Comparison of ENCODE assay signal across 33 cellular contexts in the genomic region with DNA sequence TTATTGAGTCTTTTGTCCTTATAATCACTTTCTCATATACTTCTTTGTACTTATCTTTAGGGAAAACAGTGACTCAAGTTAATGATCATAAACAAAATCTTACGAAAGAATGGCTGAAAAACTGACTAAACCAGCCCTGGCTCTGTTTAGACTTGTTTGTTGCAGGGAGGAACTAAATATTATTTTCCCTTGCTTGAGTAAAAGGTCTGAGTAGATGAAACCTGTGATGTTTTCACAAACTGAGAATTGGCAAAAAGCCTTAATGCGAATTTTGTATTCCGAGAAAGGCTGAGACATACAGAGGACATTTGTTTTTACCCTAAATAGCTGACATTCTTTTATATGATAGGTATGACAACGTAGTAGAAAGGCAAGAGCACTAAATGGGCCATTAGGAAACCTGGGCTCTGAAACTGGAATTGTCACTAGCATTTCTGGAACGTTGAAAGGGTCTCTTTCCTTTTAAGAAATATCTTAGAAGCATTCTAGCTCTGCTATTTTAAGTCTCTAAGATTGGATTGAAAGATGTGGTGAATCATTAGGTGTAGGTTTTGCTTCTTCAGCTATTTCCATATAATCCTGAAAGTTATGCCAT. TPM values are rescaled to one million over a fixed set of nuclear protein-coding genes. Genes with fewer than 3 reads are reported as not detected.
A peak's percentile ranks its signal among the peaks of the same experiment; 100 is the strongest.
DNase-seq lines count a peak whose midpoint lies in the region; ATAC-seq and TF ChIP-seq lines count a peak whose summit lies in the region.
"Had no signal": no experiment of that assay in that cellular context is flagged by ENCODE, and none has a peak within 500 bp of the region (broad histone marks: within the 10 kb centered on the region; RNA-seq: fewer than 3 reads in every experiment).

No MANE protein-coding gene starts in this region.

- H3K9me3 Mint-ChIP-seq in activated CD8-positive, alpha-beta T cell treated with anti-CD3 and anti-CD28 coated beads for 36 hours, result no peaks in the 10 kb centered on the region
- H3K9me3 Mint-ChIP-seq: activated CD4-positive, alpha-beta memory T cell treated with anti-CD3 and anti-CD28 coated beads, Interleukin-2, amount 10 ng/mL, durations not matched to agents 7 days and 5 days; activated naive CD8-positive, alpha-beta T cell treated with anti-CD3 and anti-CD28 coated beads, Interleukin-2, amount 10 ng/mL, durations not matched to agents 7 days and 5 days; naive thymus-derived CD4-positive, alpha-beta T cell had no signal

- H3K9me3 ChIP-seq in body of pancreas (no peaks in the 10 kb centered on the region), mucosa of descending colon (no peaks in the 10 kb centered on the region)
- H3K9me3 ChIP-seq: gastroesophageal sphincter, left ventricle myocardium inferior, stomach, tibial artery had no signal

- H3K4me3 ChIP-seq in body of pancreas, result no peak overlapping the region
- H3K4me3 ChIP-seq in fibroblast of villous mesenchyme (ENCODE audit: low read depth, low read length), result no peak overlapping the region
- H3K4me3 ChIP-seq in dorsolateral prefrontal cortex, result no peak overlapping the region
- H3K4me3 ChIP-seq in mucosa of descending colon, result no peak overlapping the region
- H3K4me3 ChIP-seq: gastroesophageal sphincter, left ventricle myocardium inferior, stomach, tibial artery had no signal

- H3K27ac ChIP-seq in body of pancreas (peak overlapping the region in 1 of 4 donors; percentile 58), dorsolateral prefrontal cortex (no peak overlapping the region)
- H3K27ac ChIP-seq: gastroesophageal sphincter, left ventricle myocardium inferior, stomach, tibial artery had no signal

- TF ChIP-seq CTCF in body of pancreas (IDR thresholded peaks at IDR 0.05) (no peak), fibroblast of villous mesenchyme (IDR thresholded peaks at IDR 0.05; ENCODE audit: insufficient read depth, low read depth, low read length) (no peak), dorsolateral prefrontal cortex (IDR thresholded peaks at IDR 0.05 in 54 of 56, conservative IDR thresholded peaks at IDR 0.05 in 2 of 56; ENCODE audit: low read depth in 1 of 56, partially characterized antibody in 56 of 56) (no peak), mucosa of descending colon (IDR thresholded peaks at IDR 0.05) (no peak)
- TF ChIP-seq CTCF in activated CD8-positive, alpha-beta T cell treated with anti-CD3 and anti-CD28 coated beads for 36 hours (IDR thresholded peaks at IDR 0.05), result no peak

- 49 to 54% methylated on average over 5 of the region's 5 CpGs for WGBS in body of pancreas, 2 donors

- no peak overlapping the region for H3K27ac Mint-ChIP-seq in activated CD8-positive, alpha-beta T cell treated with anti-CD3 and anti-CD28 coated beads for 36 hours
- H3K27ac Mint-ChIP-seq: activated CD4-positive, alpha-beta memory T cell treated with anti-CD3 and anti-CD28 coated beads, Interleukin-2, amount 10 ng/mL, durations not matched to agents 7 days and 5 days; activated naive CD8-positive, alpha-beta T cell treated with anti-CD3 and anti-CD28 coated beads, Interleukin-2, amount 10 ng/mL, durations not matched to agents 7 days and 5 days; naive thymus-derived CD4-positive, alpha-beta T cell had no signal

- H3K4me3 Mint-ChIP-seq in activated CD8-positive, alpha-beta T cell treated with anti-CD3 and anti-CD28 coated beads for 36 hours, result no peak overlapping the region
- H3K4me3 Mint-ChIP-seq: activated CD4-positive, alpha-beta memory T cell treated with anti-CD3 and anti-CD28 coated beads, Interleukin-2, amount 10 ng/mL, durations not matched to agents 7 days and 5 days; activated naive CD8-positive, alpha-beta T cell treated with anti-CD3 and anti-CD28 coated beads, Interleukin-2, amount 10 ng/mL, durations not matched to agents 7 days and 5 days; naive thymus-derived CD4-positive, alpha-beta T cell had no signal

- no peaks in the 10 kb centered on the region for H3K36me3 Mint-ChIP-seq in activated CD8-positive, alpha-beta T cell treated with anti-CD3 and anti-CD28 coated beads for 36 hours (ENCODE audit: low read depth)
- H3K36me3 Mint-ChIP-seq: activated naive CD8-positive, alpha-beta T cell treated with anti-CD3 and anti-CD28 coated beads, Interleukin-2, amount 10 ng/mL, durations not matched to agents 7 days and 5 days; naive thymus-derived CD4-positive, alpha-beta T cell had no signal

- peaks cover 5% of the 10 kb centered on the region for H3K27me3 Mint-ChIP-seq in activated CD8-positive, alpha-beta T cell treated with anti-CD3 and anti-CD28 coated beads for 36 hours

- POLR2A ChIA-PET in activated CD8-positive, alpha-beta T cell treated with anti-CD3 and anti-CD28 coated beads for 36 hours (lab: Charles Lee), result no interaction called here

- H3K27me3 ChIP-seq in body of pancreas, result no peaks in the 10 kb centered on the region
- peaks cover 0 to 3% (median 0%) of the 10 kb centered on the region in 45 donors for H3K27me3 ChIP-seq in dorsolateral prefrontal cortex
- H3K27me3 ChIP-seq: gastroesophageal sphincter, stomach, tibial artery had no signal

- H3K4me1 Mint-ChIP-seq in activated CD8-positive, alpha-beta T cell treated with anti-CD3 and anti-CD28 coated beads for 36 hours (ENCODE audit: low read depth), result no peaks in the 10 kb centered on the region
- H3K4me1 Mint-ChIP-seq: activated CD4-positive, alpha-beta memory T cell treated with anti-CD3 and anti-CD28 coated beads, Interleukin-2, amount 10 ng/mL, durations not matched to agents 7 days and 5 days; activated naive CD8-positive, alpha-beta T cell treated with anti-CD3 and anti-CD28 coated beads, Interleukin-2, amount 10 ng/mL, durations not matched to agents 7 days and 5 days had no signal

- H3K36me3 ChIP-seq in body of pancreas (replicated peaks in 1 of 2; ENCODE audit: insufficient read depth in 1 of 2, low read depth in 2 of 2) (no peaks in the 10 kb centered on the region), mucosa of descending colon (ENCODE audit: low read depth) (no peaks in the 10 kb centered on the region)
- H3K36me3 ChIP-seq: gastroesophageal sphincter, left ventricle myocardium inferior, stomach, tibial artery had no signal

- intact Hi-C loops in body of pancreas (cut with DNase I), result no loop called here
- intact Hi-C loops in dorsolateral prefrontal cortex (cut with DNase I), result no loop called here
- intact Hi-C loops in mucosa of descending colon (cut with DNase I, micrococcal nuclease), result no loop called here
- intact Hi-C loops in activated CD8-positive, alpha-beta T cell treated with anti-CD3 and anti-CD28 coated beads for 36 hours (cut with micrococcal nuclease), result no loop called here

- DNase-seq in HPDE6-E6E7 (ENCODE audit: extremely low spot score) (peak; percentile 34), body of pancreas (no peak), fibroblast of villous mesenchyme (ENCODE audit: low read depth) (peak; percentile 69), renal cortical epithelial cell (ENCODE audit: low read depth) (peak; percentile 71), AG08396 (ENCODE audit: low spot score) (no peak), dorsolateral prefrontal cortex (no peak), mucosa of descending colon (no peak)
- DNase-seq in activated CD8-positive, alpha-beta T cell treated with anti-CD3 and anti-CD28 coated beads for 36 hours, result no peak
- DNase-seq: activated CD4-positive, alpha-beta memory T cell treated with anti-CD3 and anti-CD28 coated beads, Interleukin-2, amount 10 ng/mL, durations not matched to agents 7 days and 5 days; activated CD4-positive, alpha-beta T cell treated with anti-CD3 and anti-CD28 coated beads for 1 hour; activated effector memory CD4-positive, alpha-beta T cell treated with Interleukin-2 at 50 U/mL for 16 hours; activated naive CD8-positive, alpha-beta T cell treated with anti-CD3 and anti-CD28 coated beads, Interleukin-2, amount 10 ng/mL, durations not matched to agents 7 days and 5 days; DMS53; effector CD8-positive, alpha-beta T cell; erythroblast; H7; hippocampal formation; left ventricle myocardium inferior; naive thymus-derived CD4-positive, alpha-beta T cell; NCI-H1105 treated with DMSO at 0.1 percent for 48 hours; NCI-H2029 treated with DMSO at 0.1 percent for 48 hours; NCI-H2227 treated with DMSO at 0.1 percent for 48 hours; NCI-H69; occipital lobe; retina; stimulated activated CD4-positive, alpha-beta T cell treated with anti-CD3 and anti-CD28 coated beads, Interleukin-2, amount 100 ng/mL, for 24 hours; stomach; T-helper 2 cell; tibial artery had no signal

- CTCF ChIA-PET in activated CD8-positive, alpha-beta T cell treated with anti-CD3 and anti-CD28 coated beads for 36 hours (lab: Charles Lee), result interaction anchor here (0.7 kb wide), 1 partner anchor 9 kb away, joined by 3 read pairs; no protein-coding TSS in a partner anchor

- ATAC-seq in body of pancreas (peak; percentile 35), mucosa of descending colon (no peak)
- no peak for ATAC-seq in activated CD8-positive, alpha-beta T cell treated with anti-CD3 and anti-CD28 coated beads for 36 hours
- ATAC-seq: gastroesophageal sphincter; naive thymus-derived CD4-positive, alpha-beta T cell; SK-N-SH treated with all-trans-retinoic acid at 6 μM for 48 hours had no signal

- H3K4me1 ChIP-seq in body of pancreas (no peaks in the 10 kb centered on the region), mucosa of descending colon (ENCODE audit: low read depth) (no peaks in the 10 kb centered on the region)
- H3K4me1 ChIP-seq: gastroesophageal sphincter, left ventricle myocardium inferior, stomach, tibial artery had no signal

- TF ChIP-seq POLR2A in body of pancreas (IDR thresholded peaks at IDR 0.05), result no peak

RNA-seq across cellular contexts. Expression of a gene that starts 18.2 kb away (rescaled TPM):
- total RNA-seq in body of pancreas (1 to 10 TPM in 1 of 2 donors, not detected in 1; 4.4 TPM), fibroblast of villous mesenchyme (under 0.01 and 0.43 TPM in 2 replicates), renal cortical epithelial cell (30.2 and 41.8 TPM in 2 replicates), dorsolateral prefrontal cortex (1 to 10 TPM in 71 of 120 experiments, under 1 TPM in 47, not detected in 2; 0.19 to 5.1 (median 1.3) TPM), mucosa of descending colon (not detected)
- not detected for total RNA-seq in activated CD8-positive, alpha-beta T cell treated with anti-CD3 and anti-CD28 coated beads for 36 hours
- total RNA-seq: activated CD4-positive, alpha-beta memory T cell treated with anti-CD3 and anti-CD28 coated beads, Interleukin-2, amount 10 ng/mL, durations not matched to agents 7 days and 5 days; activated naive CD8-positive, alpha-beta T cell treated with anti-CD3 and anti-CD28 coated beads, Interleukin-2, amount 10 ng/mL, durations not matched to agents 7 days and 5 days; G401; gastroesophageal sphincter; left ventricle myocardium inferior; M059J; naive thymus-derived CD4-positive, alpha-beta T cell had no signal

RNA-seq across cellular contexts. Expression of a gene that starts 47.6 kb away (rescaled TPM):
- total RNA-seq in body of pancreas (10 to 100 TPM; 33.3 to 57.9 TPM), fibroblast of villous mesenchyme (3.5 and 14.2 TPM in 2 replicates), renal cortical epithelial cell (195 and 218 TPM in 2 replicates), dorsolateral prefrontal cortex (1 to 10 TPM in 48 of 120 experiments, under 1 TPM in 70, not detected in 2; 0.28 to 3.3 (median 0.90) TPM), mucosa of descending colon (1 to 10 TPM in 1 of 3 donors, under 1 TPM in 2; 0.57 to 4.3 (median 0.78) TPM)
- total RNA-seq in activated CD8-positive, alpha-beta T cell treated with anti-CD3 and anti-CD28 coated beads for 36 hours, result under 1 TPM; 0.58 to 0.77 TPM
- total RNA-seq: activated CD4-positive, alpha-beta memory T cell treated with anti-CD3 and anti-CD28 coated beads, Interleukin-2, amount 10 ng/mL, durations not matched to agents 7 days and 5 days; activated naive CD8-positive, alpha-beta T cell treated with anti-CD3 and anti-CD28 coated beads, Interleukin-2, amount 10 ng/mL, durations not matched to agents 7 days and 5 days; G401 had no signal

Comparison
In these comparisons a context has a peak if more than half of its experiments do, and no peak if none do; other contexts are left out.
1. DNase-seq: peak in HPDE6-E6E7 (single experiment), fibroblast of villous mesenchyme (single experiment) and renal cortical epithelial cell (single experiment); none in body of pancreas (0 of 4), AG08396 (single experiment), dorsolateral prefrontal cortex (0 of 10), mucosa of descending colon (0 of 3) and activated CD8-positive, alpha-beta T cell treated with anti-CD3 and anti-CD28 coated beads for 36 hours (single experiment).